In genomic region chr15:84681822-84682221, GRCh38 we compare ENCODE assay signal across 10 cellular contexts. TPM values are rescaled to one million over a fixed set of nuclear protein-coding genes. Genes with fewer than 3 reads are reported as not detected.
DNase-seq lines count a peak whose midpoint lies in the region; ATAC-seq, FAIRE-seq and TF ChIP-seq lines count a peak whose summit lies in the region.
"Had no signal": no experiment of that assay in that cellular context is flagged by ENCODE, and none has a peak within 500 bp of the region (broad histone marks: within the 10 kb centered on the region; RNA-seq: fewer than 3 reads in every experiment).

No MANE protein-coding gene starts in this region.

- ATAC-seq in A549 (no peak), HG02970 (IDR thresholded peaks at IDR 0.05; ENCODE audit: low FRiP score, unreplicated experiment) (no peak)

- DNase-seq in A549 (ENCODE audit: low read depth in 1 of 2, low spot score in 1 of 2) (no peak), HT1080 (ENCODE audit: low read depth) (peak; percentile 53), immature natural killer cell (no peak), HPDE6-E6E7 (ENCODE audit: extremely low spot score) (no peak), occipital lobe (lab: John Stamatoyannopoulos, UW) (no peak), globus pallidus (ENCODE audit: low spot score) (no peak)
- no peak for DNase-seq in activated T-helper 1 cell treated with anti-CD3 and anti-CD28 coated beads, Interleukin-12 subunit alpha, Interleukin-12 subunit beta, Interleukin-2, Interleukin-4 antibody, amounts not matched to agents 30 ng/mL and 10 ng/mL and 1 ng/mL, durations not matched to agents 14 hours and 24 hours and 36 hours (ENCODE audit: low spot score)
- DNase-seq: posterior cingulate gyrus had no signal

- CTCF ChIA-PET in A549 (lab: Yijun Ruan, JAX), result interaction anchor here (1.2 to 2.5 kb wide), 5 partner anchors 13 to 246 kb away, joined by 3 to 11 read pairs (median 6); no protein-coding TSS in a partner anchor

- H3K9me3 ChIP-seq in A549, result no peaks in the 10 kb centered on the region

- no peaks in the 10 kb centered on the region for H3K27me3 Mint-ChIP-seq in activated T-helper 1 cell treated with anti-CD3 and anti-CD28 coated beads, Interleukin-12 subunit alpha, Interleukin-12 subunit beta, Interleukin-2, Interleukin-4 antibody, amounts not matched to agents 30 ng/mL and 10 ng/mL and 1 ng/mL, durations not matched to agents 14 hours and 24 hours and 36 hours (ENCODE audit: insufficient read depth)
- H3K27me3 Mint-ChIP-seq in immature natural killer cell (ENCODE audit: low read depth in 3 of 3), result peaks cover 0 to 2% (median 0%) of the 10 kb centered on the region in 3 donors

- FAIRE-seq in A549 (lab: Jason Lieb, UNC), result no peak
- FAIRE-seq: GM12892 had no signal

- no peak overlapping the region for H3K4me3 ChIP-seq in A549

- no peak for TF ChIP-seq RAD21 in A549 (conservative IDR thresholded peaks at IDR 0.05 in 1 of 2, IDR thresholded peaks at IDR 0.05 in 1 of 2)

- H3K4me3 Mint-ChIP-seq in activated T-helper 1 cell treated with anti-CD3 and anti-CD28 coated beads, Interleukin-12 subunit alpha, Interleukin-12 subunit beta, Interleukin-2, Interleukin-4 antibody, amounts not matched to agents 30 ng/mL and 10 ng/mL and 1 ng/mL, durations not matched to agents 14 hours and 24 hours and 36 hours, result no peak overlapping the region
- H3K4me3 Mint-ChIP-seq in immature natural killer cell, result no peak overlapping the region

- H3K27ac ChIP-seq in A549, result no peak overlapping the region

- POLR2A ChIA-PET in A549 (lab: Yijun Ruan, JAX), result no interaction called here

- peaks cover 24% of the 10 kb centered on the region for H3K4me1 ChIP-seq in A549

- WGBS in A549 (ENCODE audit: missing lambda C conversion rate), result 94% methylated on average over 3 of the region's 3 CpGs

- peaks cover 36% of the 10 kb centered on the region for H3K36me3 Mint-ChIP-seq in activated T-helper 1 cell treated with anti-CD3 and anti-CD28 coated beads, Interleukin-12 subunit alpha, Interleukin-12 subunit beta, Interleukin-2, Interleukin-4 antibody, amounts not matched to agents 30 ng/mL and 10 ng/mL and 1 ng/mL, durations not matched to agents 14 hours and 24 hours and 36 hours (ENCODE audit: low read depth)
- peaks cover 3 to 12% (median 5%) of the 10 kb centered on the region in 3 donors for H3K36me3 Mint-ChIP-seq in immature natural killer cell

- H3K4me2 ChIP-seq in A549, result no peak overlapping the region

- peaks cover 9% of the 10 kb centered on the region for H3K4me1 Mint-ChIP-seq in activated T-helper 1 cell treated with anti-CD3 and anti-CD28 coated beads, Interleukin-12 subunit alpha, Interleukin-12 subunit beta, Interleukin-2, Interleukin-4 antibody, amounts not matched to agents 30 ng/mL and 10 ng/mL and 1 ng/mL, durations not matched to agents 14 hours and 24 hours and 36 hours (ENCODE audit: low read depth)
- peaks cover 14 to 16% of the 10 kb centered on the region in 2 donors for H3K4me1 Mint-ChIP-seq in immature natural killer cell

- no peak for TF ChIP-seq POLR2A in A549 (IDR thresholded peaks at IDR 0.05; ENCODE audit: low read length)

- peak overlapping the region; percentile 44 for H3K27ac Mint-ChIP-seq in activated T-helper 1 cell treated with anti-CD3 and anti-CD28 coated beads, Interleukin-12 subunit alpha, Interleukin-12 subunit beta, Interleukin-2, Interleukin-4 antibody, amounts not matched to agents 30 ng/mL and 10 ng/mL and 1 ng/mL, durations not matched to agents 14 hours and 24 hours and 36 hours
- H3K27ac Mint-ChIP-seq in immature natural killer cell, result peak overlapping the region in 4 of 6 donors; percentile 52 to 76 (median 62)

- no peak for TF ChIP-seq CTCF in A549 (IDR thresholded peaks at IDR 0.05)

- intact Hi-C loops in activated T-helper 1 cell treated with anti-CD3 and anti-CD28 coated beads, Interleukin-12 subunit alpha, Interleukin-12 subunit beta, Interleukin-2, Interleukin-4 antibody, amounts not matched to agents 30 ng/mL and 10 ng/mL and 1 ng/mL, durations not matched to agents 14 hours and 24 hours and 36 hours (cut with micrococcal nuclease), result no loop called here

- no peak for TF ChIP-seq EP300 in A549 (IDR thresholded peaks at IDR 0.05)

- no peaks in the 10 kb centered on the region for H3K9me3 Mint-ChIP-seq in activated T-helper 1 cell treated with anti-CD3 and anti-CD28 coated beads, Interleukin-12 subunit alpha, Interleukin-12 subunit beta, Interleukin-2, Interleukin-4 antibody, amounts not matched to agents 30 ng/mL and 10 ng/mL and 1 ng/mL, durations not matched to agents 14 hours and 24 hours and 36 hours
- no peaks in the 10 kb centered on the region for H3K9me3 Mint-ChIP-seq in immature natural killer cell

TF ChIP-seq in A549, 52 proteins besides CTCF, POLR2A, EP300 and RAD21:
- no peak for TF ChIP-seq HOXA7 (CRISPR knock-in tag; IDR thresholded peaks at IDR 0.05)
- no peak for TF ChIP-seq EHMT2 (IDR thresholded peaks at IDR 0.05; ENCODE audit: low read depth)
- no peak for TF ChIP-seq FOSB (CRISPR knock-in tag; IDR thresholded peaks at IDR 0.05)
- TF ChIP-seq ZSCAN20 (CRISPR knock-in tag; IDR thresholded peaks at IDR 0.05), result no peak
- TF ChIP-seq CEBPB (IDR thresholded peaks at IDR 0.05), result peak; percentile 54 to 78; a peak in 3 of 4 replicates

RNA-seq across cellular contexts. Expression of gene NMB, which starts 23.8 kb away (rescaled TPM):
- polyA plus RNA-seq in A549 (2011; rRNA removed), result 10.1 and 16.1 TPM in 2 replicates
- polyA plus RNA-seq in A549 (2012; cell fraction: cytosol; rRNA removed), result 11.1 and 15.9 TPM in 2 replicates
- polyA plus RNA-seq in A549 (2012; cell fraction: nucleus; rRNA removed), result 9.6 and 10.3 TPM in 2 replicates
- 13.2 to 22.4 TPM (median 18.5 TPM) in 3 replicates for polyA plus RNA-seq in A549 (2017; fragmentation: RNase III; extraction: RNeasy Plus Mini Kit Qiagen cat#74134 plus additional on column Dnase treatment)
- 3.5 and 5.7 TPM in 2 replicates for polyA minus RNA-seq in A549 (2011; rRNA and poly(A)+ RNA removed)
- total RNA-seq in HT1080 (2014; rRNA removed; shearing (Covaris generic)), result 11.0 and 19.0 TPM in 2 replicates
- 6.6 and 8.6 TPM in 2 replicates for polyA plus RNA-seq in HT1080 (2015; cell fraction: cytosol; rRNA removed)
- polyA plus RNA-seq in HT1080 (2015; cell fraction: nucleus; rRNA removed), result 1.6 and 2.2 TPM in 2 replicates
- total RNA-seq in activated T-helper 1 cell treated with anti-CD3 and anti-CD28 coated beads, Interleukin-12 subunit alpha, Interleukin-12 subunit beta, Interleukin-2, Interleukin-4 antibody, amounts not matched to agents 30 ng/mL and 10 ng/mL and 1 ng/mL, durations not matched to agents 14 hours and 24 hours and 36 hours, result 3.0 and 3.5 TPM in 2 replicates
- 10 to 100 TPM in 1 of 3 donors, 1 to 10 TPM in 2; 3.2 to 10.8 (median 10.0) TPM for polyA plus RNA-seq in immature natural killer cell
- 1.9 TPM for total RNA-seq in occipital lobe

RNA-seq across cellular contexts. Expression of gene WDR73, which starts 27.7 kb away (rescaled TPM):
- polyA plus RNA-seq in A549 (2011; rRNA removed) (44.7 and 45.9 TPM in 2 replicates), A549 (2017; fragmentation: RNase III; extraction: RNeasy Plus Mini Kit Qiagen cat#74134 plus additional on column Dnase treatment) (41.0 to 46.1 TPM (median 45.3 TPM) in 3 replicates), immature natural killer cell (10 to 100 TPM; 11.4 to 22.5 (median 17.0) TPM)
- 38.4 and 38.6 TPM in 2 replicates for polyA plus RNA-seq in A549 (2012; cell fraction: cytosol; rRNA removed)
- 67.9 and 79.4 TPM in 2 replicates for polyA plus RNA-seq in A549 (2012; cell fraction: nucleus; rRNA removed)
- polyA minus RNA-seq in A549 (2011; rRNA and poly(A)+ RNA removed), result 44.1 and 52.4 TPM in 2 replicates
- total RNA-seq in HT1080 (2014; rRNA removed; shearing (Covaris generic)), result 28.5 and 29.1 TPM in 2 replicates
- polyA plus RNA-seq in HT1080 (2015; cell fraction: cytosol; rRNA removed), result 16.0 and 19.4 TPM in 2 replicates
- polyA plus RNA-seq in HT1080 (2015; cell fraction: nucleus; rRNA removed), result 73.1 and 79.1 TPM in 2 replicates
- 27.8 and 33.5 TPM in 2 replicates for total RNA-seq in activated T-helper 1 cell treated with anti-CD3 and anti-CD28 coated beads, Interleukin-12 subunit alpha, Interleukin-12 subunit beta, Interleukin-2, Interleukin-4 antibody, amounts not matched to agents 30 ng/mL and 10 ng/mL and 1 ng/mL, durations not matched to agents 14 hours and 24 hours and 36 hours
- total RNA-seq in occipital lobe, result 25.7 TPM

RNA-seq across cellular contexts. Expression of gene SEC11A, which starts 34.1 kb away (rescaled TPM):
- 237 and 490 TPM in 2 replicates for polyA plus RNA-seq in A549 (2011; rRNA removed)
- 127 and 147 TPM in 2 replicates for polyA plus RNA-seq in A549 (2012; cell fraction: cytosol; rRNA removed)
- 50.4 and 80.1 TPM in 2 replicates for polyA plus RNA-seq in A549 (2012; cell fraction: nucleus; rRNA removed)
- 369 to 396 TPM (median 380 TPM) in 3 replicates for polyA plus RNA-seq in A549 (2017; fragmentation: RNase III; extraction: RNeasy Plus Mini Kit Qiagen cat#74134 plus additional on column Dnase treatment)
- polyA minus RNA-seq in A549 (2011; rRNA and poly(A)+ RNA removed), result 88.6 and 117 TPM in 2 replicates
- 175 and 185 TPM in 2 replicates for total RNA-seq in HT1080 (2014; rRNA removed; shearing (Covaris generic))
- polyA plus RNA-seq in HT1080 (2015; cell fraction: cytosol; rRNA removed), result 204 and 261 TPM in 2 replicates
- polyA plus RNA-seq in HT1080 (2015; cell fraction: nucleus; rRNA removed), result 86.6 and 111 TPM in 2 replicates
- 97.3 and 105 TPM in 2 replicates for total RNA-seq in activated T-helper 1 cell treated with anti-CD3 and anti-CD28 coated beads, Interleukin-12 subunit alpha, Interleukin-12 subunit beta, Interleukin-2, Interleukin-4 antibody, amounts not matched to agents 30 ng/mL and 10 ng/mL and 1 ng/mL, durations not matched to agents 14 hours and 24 hours and 36 hours
- polyA plus RNA-seq in immature natural killer cell, result 100 to 1,000 TPM; 173 to 210 (median 188) TPM
- total RNA-seq in occipital lobe, result 68.9 TPM
